1 cellular context compared by ENCODE assay signal in the genomic region with DNA sequence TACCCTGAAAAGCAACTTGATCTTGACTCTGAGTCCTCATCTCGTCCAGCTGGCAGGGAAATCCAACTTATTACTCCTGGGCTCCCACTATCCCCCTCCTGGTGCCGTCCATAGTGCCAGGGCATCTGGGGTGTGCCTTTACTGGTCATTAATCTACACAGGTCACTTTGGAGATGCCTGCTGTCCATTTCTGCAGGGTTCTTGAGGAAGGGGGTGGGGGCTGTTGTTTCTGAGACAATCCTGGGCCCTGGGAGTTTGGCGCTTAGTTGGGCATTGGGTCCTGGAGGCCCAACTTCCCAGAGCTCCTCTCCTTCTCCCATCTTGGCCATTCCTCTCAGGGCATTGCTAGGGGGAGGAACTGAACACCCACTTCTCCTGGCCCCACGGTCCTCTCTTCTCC.
TF ChIP-seq lines count a peak whose summit lies in the region.

No MANE protein-coding gene starts in this region.

TF ChIP-seq in SK-N-SH, 30 proteins besides CTCF, POLR2A, EP300 and RAD21:
- TF ChIP-seq SMC3 (IDR thresholded peaks at IDR 0.05; ENCODE audit: low read depth, low read length) (no peak), TCF12 (IDR thresholded peaks at IDR 0.05) (no peak), TAF1 (IDR thresholded peaks at IDR 0.05; ENCODE audit: borderline replicate concordance, low read depth, low read length) (no peak), RCOR1 (IDR thresholded peaks at IDR 0.05; ENCODE audit: low read length) (no peak), RXRA (IDR thresholded peaks at IDR 0.05; ENCODE audit: borderline replicate concordance, low read depth) (no peak), JUND (IDR thresholded peaks at IDR 0.05) (no peak), CHD2 (IDR thresholded peaks at IDR 0.05; ENCODE audit: low read length, partially characterized antibody) (no peak), FOXM1 (IDR thresholded peaks at IDR 0.05; ENCODE audit: low read depth) (no peak), GATA2 (CRISPR knock-in tag; IDR thresholded peaks at IDR 0.05) (no peak), GABPA (IDR thresholded peaks at IDR 0.05; ENCODE audit: low read depth) (no peak), EZH2phosphoT487 (IDR thresholded peaks at IDR 0.05; ENCODE audit: borderline replicate concordance, low read depth) (no peak), ELF1 (IDR thresholded peaks at IDR 0.05) (no peak), FOSL2 (IDR thresholded peaks at IDR 0.05; ENCODE audit: borderline replicate concordance, low read depth) (no peak), MEF2A (IDR thresholded peaks at IDR 0.05; ENCODE audit: borderline replicate concordance, low read depth) (no peak), RFX5 (IDR thresholded peaks at IDR 0.05; ENCODE audit: low read length) (no peak), YY1 (IDR thresholded peaks at IDR 0.05; ENCODE audit: low read depth) (no peak)
- TF ChIP-seq, protein P1, sequence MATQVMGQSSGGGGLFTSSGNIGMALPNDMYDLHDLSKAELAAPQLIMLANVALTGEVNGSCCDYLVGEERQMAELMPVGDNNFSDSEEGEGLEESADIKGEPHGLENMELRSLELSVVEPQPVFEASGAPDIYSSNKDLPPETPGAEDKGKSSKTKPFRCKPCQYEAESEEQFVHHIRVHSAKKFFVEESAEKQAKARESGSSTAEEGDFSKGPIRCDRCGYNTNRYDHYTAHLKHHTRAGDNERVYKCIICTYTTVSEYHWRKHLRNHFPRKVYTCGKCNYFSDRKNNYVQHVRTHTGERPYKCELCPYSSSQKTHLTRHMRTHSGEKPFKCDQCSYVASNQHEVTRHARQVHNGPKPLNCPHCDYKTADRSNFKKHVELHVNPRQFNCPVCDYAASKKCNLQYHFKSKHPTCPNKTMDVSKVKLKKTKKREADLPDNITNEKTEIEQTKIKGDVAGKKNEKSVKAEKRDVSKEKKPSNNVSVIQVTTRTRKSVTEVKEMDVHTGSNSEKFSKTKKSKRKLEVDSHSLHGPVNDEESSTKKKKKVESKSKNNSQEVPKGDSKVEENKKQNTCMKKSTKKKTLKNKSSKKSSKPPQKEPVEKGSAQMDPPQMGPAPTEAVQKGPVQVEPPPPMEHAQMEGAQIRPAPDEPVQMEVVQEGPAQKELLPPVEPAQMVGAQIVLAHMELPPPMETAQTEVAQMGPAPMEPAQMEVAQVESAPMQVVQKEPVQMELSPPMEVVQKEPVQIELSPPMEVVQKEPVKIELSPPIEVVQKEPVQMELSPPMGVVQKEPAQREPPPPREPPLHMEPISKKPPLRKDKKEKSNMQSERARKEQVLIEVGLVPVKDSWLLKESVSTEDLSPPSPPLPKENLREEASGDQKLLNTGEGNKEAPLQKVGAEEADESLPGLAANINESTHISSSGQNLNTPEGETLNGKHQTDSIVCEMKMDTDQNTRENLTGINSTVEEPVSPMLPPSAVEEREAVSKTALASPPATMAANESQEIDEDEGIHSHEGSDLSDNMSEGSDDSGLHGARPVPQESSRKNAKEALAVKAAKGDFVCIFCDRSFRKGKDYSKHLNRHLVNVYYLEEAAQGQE (IDR thresholded peaks at IDR 0.05; ENCODE audit: low read depth, low read length), result no peak
- TF ChIP-seq, protein P2, sequence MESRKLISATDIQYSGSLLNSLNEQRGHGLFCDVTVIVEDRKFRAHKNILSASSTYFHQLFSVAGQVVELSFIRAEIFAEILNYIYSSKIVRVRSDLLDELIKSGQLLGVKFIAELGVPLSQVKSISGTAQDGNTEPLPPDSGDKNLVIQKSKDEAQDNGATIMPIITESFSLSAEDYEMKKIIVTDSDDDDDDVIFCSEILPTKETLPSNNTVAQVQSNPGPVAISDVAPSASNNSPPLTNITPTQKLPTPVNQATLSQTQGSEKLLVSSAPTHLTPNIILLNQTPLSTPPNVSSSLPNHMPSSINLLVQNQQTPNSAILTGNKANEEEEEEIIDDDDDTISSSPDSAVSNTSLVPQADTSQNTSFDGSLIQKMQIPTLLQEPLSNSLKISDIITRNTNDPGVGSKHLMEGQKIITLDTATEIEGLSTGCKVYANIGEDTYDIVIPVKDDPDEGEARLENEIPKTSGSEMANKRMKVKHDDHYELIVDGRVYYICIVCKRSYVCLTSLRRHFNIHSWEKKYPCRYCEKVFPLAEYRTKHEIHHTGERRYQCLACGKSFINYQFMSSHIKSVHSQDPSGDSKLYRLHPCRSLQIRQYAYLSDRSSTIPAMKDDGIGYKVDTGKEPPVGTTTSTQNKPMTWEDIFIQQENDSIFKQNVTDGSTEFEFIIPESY (IDR thresholded peaks at IDR 0.05; ENCODE audit: borderline replicate concordance, low read depth), result no peak
- TF ChIP-seq, protein P3, sequence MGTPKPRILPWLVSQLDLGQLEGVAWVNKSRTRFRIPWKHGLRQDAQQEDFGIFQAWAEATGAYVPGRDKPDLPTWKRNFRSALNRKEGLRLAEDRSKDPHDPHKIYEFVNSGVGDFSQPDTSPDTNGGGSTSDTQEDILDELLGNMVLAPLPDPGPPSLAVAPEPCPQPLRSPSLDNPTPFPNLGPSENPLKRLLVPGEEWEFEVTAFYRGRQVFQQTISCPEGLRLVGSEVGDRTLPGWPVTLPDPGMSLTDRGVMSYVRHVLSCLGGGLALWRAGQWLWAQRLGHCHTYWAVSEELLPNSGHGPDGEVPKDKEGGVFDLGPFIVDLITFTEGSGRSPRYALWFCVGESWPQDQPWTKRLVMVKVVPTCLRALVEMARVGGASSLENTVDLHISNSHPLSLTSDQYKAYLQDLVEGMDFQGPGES (IDR thresholded peaks at IDR 0.05; ENCODE audit: low read depth, low read length), result no peak
- TF ChIP-seq, protein P4, sequence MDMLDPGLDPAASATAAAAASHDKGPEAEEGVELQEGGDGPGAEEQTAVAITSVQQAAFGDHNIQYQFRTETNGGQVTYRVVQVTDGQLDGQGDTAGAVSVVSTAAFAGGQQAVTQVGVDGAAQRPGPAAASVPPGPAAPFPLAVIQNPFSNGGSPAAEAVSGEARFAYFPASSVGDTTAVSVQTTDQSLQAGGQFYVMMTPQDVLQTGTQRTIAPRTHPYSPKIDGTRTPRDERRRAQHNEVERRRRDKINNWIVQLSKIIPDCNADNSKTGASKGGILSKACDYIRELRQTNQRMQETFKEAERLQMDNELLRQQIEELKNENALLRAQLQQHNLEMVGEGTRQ (IDR thresholded peaks at IDR 0.05; ENCODE audit: borderline replicate concordance, low read depth, low read length), result no peak
